Comparison of ENCODE assay signal across 24 cellular contexts in the genomic region with DNA sequence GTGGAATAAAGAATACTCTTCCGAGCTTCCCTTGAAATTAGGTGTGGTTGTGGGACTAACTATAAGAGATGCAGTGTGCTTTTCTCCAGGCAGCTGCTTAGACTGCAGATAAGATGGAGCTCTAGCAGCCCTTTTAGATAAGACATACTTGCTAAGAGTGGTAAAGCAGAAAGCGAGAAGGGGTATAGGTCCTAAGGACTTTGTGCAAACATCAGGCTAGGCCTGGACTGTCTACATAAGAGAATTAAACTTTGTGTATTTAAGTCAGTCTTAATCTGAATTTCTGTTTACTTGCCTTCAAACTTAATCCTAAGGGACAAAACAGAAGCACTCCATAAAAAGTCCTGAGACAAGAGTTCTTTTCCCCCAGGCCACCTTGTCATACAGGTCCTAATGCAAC.
"Had no signal": no experiment of that assay in that cellular context is flagged by ENCODE, and none has a peak within 500 bp of the region (broad histone marks: within the 10 kb centered on the region; RNA-seq: fewer than 3 reads in every experiment).

No MANE protein-coding gene starts in this region.

- DNase-seq: dermis blood vessel endothelial cell; dorsolateral prefrontal cortex; effector CD4-positive, alpha-beta T cell; effector memory CD4-positive, alpha-beta T cell; esophagus squamous epithelium; foreskin fibroblast; foreskin melanocyte; gastrocnemius medialis; heart left ventricle; hippocampal formation; left cardiac atrium; left lung; left ventricle myocardium superior; lower lobe of right lung; mesendoderm; midbrain; naive thymus-derived CD4-positive, alpha-beta T cell had no signal

- H3K27ac ChIP-seq: coronary artery, dorsolateral prefrontal cortex, epithelial cell of prostate, esophagus squamous epithelium, gastrocnemius medialis, heart left ventricle, left lung, lower lobe of right lung had no signal

- ATAC-seq: esophagus mucosa; gastrocnemius medialis; heart left ventricle; left cardiac atrium; left lung; left ventricle myocardium superior; lower lobe of right lung; naive thymus-derived CD4-positive, alpha-beta T cell had no signal

- H3K36me3 ChIP-seq: esophagus squamous epithelium, gastrocnemius medialis, heart left ventricle, left lung, lower lobe of right lung had no signal

- H3K27me3 ChIP-seq: dorsolateral prefrontal cortex, esophagus squamous epithelium, gastrocnemius medialis, heart left ventricle, left lung had no signal

- H3K4me1 ChIP-seq: esophagus squamous epithelium, gastrocnemius medialis, heart left ventricle, left lung, lower lobe of right lung had no signal

- FAIRE-seq: colon, endometrium, islet of Langerhans, keratinocyte had no signal

- H3K9me3 ChIP-seq: esophagus squamous epithelium, gastrocnemius medialis, heart left ventricle, left lung, lower lobe of right lung had no signal

- H3K4me3 ChIP-seq: coronary artery, dorsolateral prefrontal cortex, esophagus squamous epithelium, gastrocnemius medialis, heart left ventricle, left lung, lower lobe of right lung had no signal
